ENCODE assay signal across 2 cellular contexts in genomic region chr5:53199882-53200281, GRCh38.
TF ChIP-seq lines count a peak whose summit lies in the region.

No MANE protein-coding gene starts in this region.

TF ChIP-seq in IMR-90, 13 proteins besides CTCF, POLR2A, EP300 and RAD21:
- TF ChIP-seq MAFK (IDR thresholded peaks at IDR 0.05; ENCODE audit: low read depth, low read length) (no peak), NFE2L2 (IDR thresholded peaks at IDR 0.05; ENCODE audit: low read depth, low read length) (no peak), CEBPB (IDR thresholded peaks at IDR 0.05; ENCODE audit: low read depth, low read length) (peak; percentile 48)

TF ChIP-seq in K562, 482 proteins besides CTCF, POLR2A, EP300 and RAD21:
- TF ChIP-seq ATF3 (IDR thresholded peaks at IDR 0.05) = peak; percentile 41; the same call in 1 of the 2 replicates
- TF ChIP-seq ATF3 (CRISPR knock-in tag; conservative IDR thresholded peaks at IDR 0.05) = no peak
- TF ChIP-seq CEBPG (CRISPR knock-in tag; IDR thresholded peaks at IDR 0.05) = no peak
- peak; percentile 68 to 75 for TF ChIP-seq CEBPG (tag; conservative IDR thresholded peaks at IDR 0.05 in 1 of 2, IDR thresholded peaks at IDR 0.05 in 1 of 2)
- TF ChIP-seq PBX2 (CRISPR knock-in tag; IDR thresholded peaks at IDR 0.05; ENCODE audit: low read depth) = no peak
- 0 out of 2 replicates have a peak, but pooled peaks have one; percentile 4 for TF ChIP-seq PBX2 (tag; conservative IDR thresholded peaks at IDR 0.05; ENCODE audit: low read depth)
- TF ChIP-seq, protein P1, sequence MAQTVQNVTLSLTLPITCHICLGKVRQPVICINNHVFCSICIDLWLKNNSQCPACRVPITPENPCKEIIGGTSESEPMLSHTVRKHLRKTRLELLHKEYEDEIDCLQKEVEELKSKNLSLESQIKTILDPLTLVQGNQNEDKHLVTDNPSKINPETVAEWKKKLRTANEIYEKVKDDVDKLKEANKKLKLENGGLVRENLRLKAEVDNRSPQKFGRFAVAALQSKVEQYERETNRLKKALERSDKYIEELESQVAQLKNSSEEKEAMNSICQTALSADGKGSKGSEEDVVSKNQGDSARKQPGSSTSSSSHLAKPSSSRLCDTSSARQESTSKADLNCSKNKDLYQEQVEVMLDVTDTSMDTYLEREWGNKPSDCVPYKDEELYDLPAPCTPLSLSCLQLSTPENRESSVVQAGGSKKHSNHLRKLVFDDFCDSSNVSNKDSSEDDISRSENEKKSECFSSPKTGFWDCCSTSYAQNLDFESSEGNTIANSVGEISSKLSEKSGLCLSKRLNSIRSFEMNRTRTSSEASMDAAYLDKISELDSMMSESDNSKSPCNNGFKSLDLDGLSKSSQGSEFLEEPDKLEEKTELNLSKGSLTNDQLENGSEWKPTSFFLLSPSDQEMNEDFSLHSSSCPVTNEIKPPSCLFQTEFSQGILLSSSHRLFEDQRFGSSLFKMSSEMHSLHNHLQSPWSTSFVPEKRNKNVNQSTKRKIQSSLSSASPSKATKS (CRISPR knock-in tag; IDR thresholded peaks at IDR 0.05) = no peak
- no peak for TF ChIP-seq POLR2AphosphoS5 (IDR thresholded peaks at IDR 0.05; ENCODE audit: control insufficient read depth, insufficient read depth, low read depth, low read length)
- TF ChIP-seq BACH1 (tag; IDR thresholded peaks at IDR 0.05) = no peak
- peak; percentile 61; the same call in 1 of the 2 replicates for TF ChIP-seq CEBPB (tag; IDR thresholded peaks at IDR 0.05)
- no peak for TF ChIP-seq PTRF (tag; IDR thresholded peaks at IDR 0.05)
- no peak for TF ChIP-seq VEZF1 (CRISPR knock-in tag; IDR thresholded peaks at IDR 0.05)
TF ChIP-seq in K562: peak in this region for 4.
